Comparison of ENCODE assay signal across 9 cellular contexts in genomic region chr10:61993676-61994401, GRCh38.
DNase-seq lines count a peak whose midpoint lies in the region; ATAC-seq and TF ChIP-seq lines count a peak whose summit lies in the region.
"Had no signal": no experiment of that assay in that cellular context is flagged by ENCODE, and none has a peak within 500 bp of the region (broad histone marks: within the 10 kb centered on the region; RNA-seq: fewer than 3 reads in every experiment).

No MANE protein-coding gene starts in this region.

- H3K4me3 ChIP-seq in neural cell (ENCODE audit: low read length), result peak overlapping the region; percentile 0

- peaks cover 34% of the 10 kb centered on the region for H3K36me3 Mint-ChIP-seq in CD4-positive, alpha-beta T cell (ENCODE audit: low read depth)
- H3K36me3 Mint-ChIP-seq in central memory CD8-positive, alpha-beta T cell (ENCODE audit: insufficient read depth), result peaks cover 8% of the 10 kb centered on the region

- peaks cover 76% of the 10 kb centered on the region for H3K4me1 Mint-ChIP-seq in CD4-positive, alpha-beta T cell (ENCODE audit: low read depth)
- H3K4me1 Mint-ChIP-seq in central memory CD8-positive, alpha-beta T cell, result peaks cover 36% of the 10 kb centered on the region

- no peak overlapping the region for H3K9ac ChIP-seq in neural cell (ENCODE audit: low read length)

- no peak for DNase-seq in CD4-positive, alpha-beta T cell
- DNase-seq in NCI-H146 treated with DMSO at 0.1 percent for 48 hours (lab: John Stamatoyannopoulos, UW; ENCODE audit: unreplicated experiment) (peak; percentile 40), T1000 (lab: John Stamatoyannopoulos, UW) (no peak), NCI-H2171 treated with DMSO at 0.1 percent for 48 hours (lab: John Stamatoyannopoulos, UW) (no peak)
- DNase-seq in central memory CD8-positive, alpha-beta T cell (ENCODE audit: low spot score in 2 of 2), result no peak
- no peak for DNase-seq in effector CD8-positive, alpha-beta T cell (lab: John Stamatoyannopoulos, UW)
- DNase-seq: NCI-H226 had no signal

- H3K36me3 ChIP-seq in neural cell (ENCODE audit: insufficient read depth, low read length), result no peaks in the 10 kb centered on the region

- no peaks in the 10 kb centered on the region for H3K9me3 ChIP-seq in CD4-positive, alpha-beta T cell (ENCODE audit: control insufficient read depth, low read length)
- H3K9me3 ChIP-seq in neural cell (ENCODE audit: low read length), result no peaks in the 10 kb centered on the region

- no peaks in the 10 kb centered on the region for H3K9me2 ChIP-seq in neural cell (ENCODE audit: insufficient read depth, low read length)

- H3K4me2 ChIP-seq in neural cell (ENCODE audit: low read length), result peak overlapping the region; percentile 0

- CTCF ChIA-PET in CD4-positive, alpha-beta T cell (lab: Charles Lee), result interaction anchor here (0.9 to 2.9 kb wide), 7 partner anchors 21 to 251 kb away, joined by 3 to 14 read pairs (median 5); partner anchors contain the start of gene ARID5B

- peak overlapping the region; percentile 64 for H3K27ac ChIP-seq in CD4-positive, alpha-beta T cell (ENCODE audit: low read depth, low read length)
- H3K27ac ChIP-seq in neural cell (ENCODE audit: low read length), result peak overlapping the region; percentile 46

- H3K27ac Mint-ChIP-seq in CD4-positive, alpha-beta T cell, result peak overlapping the region; percentile 85
- H3K27ac Mint-ChIP-seq in central memory CD8-positive, alpha-beta T cell (ENCODE audit: low read depth), result peak overlapping the region; percentile 88

- intact Hi-C loops in CD4-positive, alpha-beta T cell (cut with DNase I, micrococcal nuclease), result loop anchor here in 1 of 2 experiments (1.0 to 2.0 kb wide), 6 partner anchors 23 to 189 kb away; no protein-coding TSS in a partner anchor

- H3K9me3 Mint-ChIP-seq in CD4-positive, alpha-beta T cell, result no peaks in the 10 kb centered on the region
- H3K9me3 Mint-ChIP-seq in central memory CD8-positive, alpha-beta T cell, result no peaks in the 10 kb centered on the region

- no peak for TF ChIP-seq EP300 in neural cell (conservative IDR thresholded peaks at IDR 0.05; ENCODE audit: poor library complexity, severe bottlenecking)

- TF ChIP-seq CTCF in CD4-positive, alpha-beta T cell (IDR thresholded peaks at IDR 0.05), result no peak
- no peak for TF ChIP-seq CTCF in neural cell (IDR thresholded peaks at IDR 0.05; ENCODE audit: poor library complexity, severe bottlenecking)

- no peaks in the 10 kb centered on the region for H3K27me3 ChIP-seq in CD4-positive, alpha-beta T cell (ENCODE audit: control insufficient read depth, insufficient read depth, low read length)
- no peaks in the 10 kb centered on the region for H3K27me3 ChIP-seq in neural cell (ENCODE audit: insufficient read depth, low read depth, low read length)

- H4K20me1 ChIP-seq in neural cell (ENCODE audit: insufficient read depth), result no peaks in the 10 kb centered on the region

- H3F3A ChIP-seq in neural cell (ENCODE audit: insufficient read depth, low read length, poor library complexity, severe bottlenecking), result no peaks in the 10 kb centered on the region

- no peaks in the 10 kb centered on the region for H3K27me3 Mint-ChIP-seq in CD4-positive, alpha-beta T cell
- no peaks in the 10 kb centered on the region for H3K27me3 Mint-ChIP-seq in central memory CD8-positive, alpha-beta T cell

- peak overlapping the region; percentile 31 for H3K4me3 Mint-ChIP-seq in CD4-positive, alpha-beta T cell
- H3K4me3 Mint-ChIP-seq in central memory CD8-positive, alpha-beta T cell, result peak overlapping the region; percentile 63

- H2AFZ ChIP-seq in neural cell (ENCODE audit: low read depth, low read length), result no peak overlapping the region

- POLR2A ChIA-PET in CD4-positive, alpha-beta T cell (lab: Charles Lee), result interaction anchor here (0.6 to 3.1 kb wide), 12 partner anchors 11 to 219 kb away, joined by 3 to 51 read pairs (median 6); partner anchors contain the start of gene ARID5B

- ATAC-seq in CD4-positive, alpha-beta T cell (ENCODE audit: poor library complexity), result peak; percentile 21
- ATAC-seq in central memory CD8-positive, alpha-beta T cell (replicated peaks; ENCODE audit: extremely low read depth, poor library complexity, severe bottlenecking), result no peak
- ATAC-seq in HG02885 (IDR thresholded peaks at IDR 0.05; ENCODE audit: poor library complexity, unreplicated experiment), result no peak

- no peak for TF ChIP-seq RAD21 in neural cell (conservative IDR thresholded peaks at IDR 0.05)

- H3K79me2 ChIP-seq in neural cell (replicated peaks; ENCODE audit: insufficient read depth, low read length), result no peaks in the 10 kb centered on the region

TF ChIP-seq in neural cell, 6 proteins besides CTCF, POLR2A, EP300 and RAD21:
- TF ChIP-seq POLR2AphosphoS5 (IDR thresholded peaks at IDR 0.05) (no peak), EZH2 (IDR thresholded peaks at IDR 0.05; ENCODE audit: borderline replicate concordance, insufficient read depth, low read length, poor library complexity, severe bottlenecking) (no peak), SMC3 (conservative IDR thresholded peaks at IDR 0.05; ENCODE audit: poor library complexity) (no peak), REST (IDR thresholded peaks at IDR 0.05; ENCODE audit: borderline replicate concordance) (no peak), TAF1 (IDR thresholded peaks at IDR 0.05; ENCODE audit: low read depth) (no peak)
